In genomic region chr18:9526458-9526857, GRCh38 we compare ENCODE assay signal across 13 cellular contexts. TPM values are rescaled to one million over a fixed set of nuclear protein-coding genes. Genes with fewer than 3 reads are reported as not detected.
DNase-seq lines count a peak whose midpoint lies in the region; ATAC-seq and TF ChIP-seq lines count a peak whose summit lies in the region.
"Had no signal": no experiment of that assay in that cellular context is flagged by ENCODE, and none has a peak within 500 bp of the region (broad histone marks: within the 10 kb centered on the region; RNA-seq: fewer than 3 reads in every experiment).

No MANE protein-coding gene starts in this region.

- TF ChIP-seq CTCF in mammary epithelial cell (conservative IDR thresholded peaks at IDR 0.05 in 1 of 2, IDR thresholded peaks at IDR 0.05 in 1 of 2; ENCODE audit: extremely low read depth in 1 of 2, insufficient read depth in 1 of 2, low read depth in 1 of 2, low read length in 2 of 2) (no peak), breast epithelium (IDR thresholded peaks at IDR 0.05) (no peak), osteoblast (IDR thresholded peaks at IDR 0.05; ENCODE audit: extremely low read depth, low read depth, low read length) (no peak)

- H3K4me1 ChIP-seq in mammary epithelial cell (ENCODE audit: insufficient read depth, low read length) (peaks cover 7% of the 10 kb centered on the region), breast epithelium (no peaks in the 10 kb centered on the region), osteoblast (ENCODE audit: insufficient read depth, low read length) (no peaks in the 10 kb centered on the region)

- no peak overlapping the region for H2AFZ ChIP-seq in mammary epithelial cell (ENCODE audit: low read depth, low read length)
- no peak overlapping the region for H2AFZ ChIP-seq in osteoblast (ENCODE audit: low read length)

- CTCF ChIA-PET in mammary epithelial cell (lab: Charles Lee; ENCODE audit: low non-redundant PET), result no interaction called here

- TF ChIP-seq POLR2A in breast epithelium (IDR thresholded peaks at IDR 0.05), result no peak

- peaks cover 2% of the 10 kb centered on the region for H3K79me2 ChIP-seq in mammary epithelial cell (ENCODE audit: insufficient read depth, low read length)
- H3K79me2 ChIP-seq in osteoblast (ENCODE audit: insufficient read depth, low read length), result no peaks in the 10 kb centered on the region

- H4K20me1 ChIP-seq in mammary epithelial cell (ENCODE audit: insufficient read depth, low read length) (no peaks in the 10 kb centered on the region), osteoblast (ENCODE audit: insufficient read depth, low read length) (no peaks in the 10 kb centered on the region)

- no peaks in the 10 kb centered on the region for H3K27me3 ChIP-seq in mammary epithelial cell (ENCODE audit: insufficient read depth, low read length)
- H3K27me3 ChIP-seq in breast epithelium, result no peaks in the 10 kb centered on the region
- no peaks in the 10 kb centered on the region for H3K27me3 ChIP-seq in osteoblast (ENCODE audit: insufficient read depth, low read length)

- intact Hi-C loops in mammary epithelial cell (cut with micrococcal nuclease) (no loop called here), breast epithelium (cut with DNase I; ENCODE audit: low total_unique reads) (no loop called here), Right ventricle myocardium superior (cut with DNase I) (no loop called here)

- in situ Hi-C loops in mammary epithelial cell (cut with MboI; ENCODE audit: low sequenced_read_pairs in 2 of 2), result loop anchor here in 1 of 2 donors (25.0 kb wide), 1 partner anchor 439 kb away; no protein-coding TSS in a partner anchor

- peak overlapping the region; percentile 24 for H3K27ac ChIP-seq in mammary epithelial cell (ENCODE audit: insufficient read depth, low read depth, low read length)
- H3K27ac ChIP-seq in breast epithelium, result no peak overlapping the region
- peak overlapping the region; percentile 44 for H3K27ac ChIP-seq in epithelial cell of prostate
- no peak overlapping the region for H3K27ac ChIP-seq in osteoblast (ENCODE audit: low read depth, low read length)
- H3K27ac ChIP-seq: HL-60 had no signal

- no peak overlapping the region for H3K4me3 ChIP-seq in mammary epithelial cell (replicated peaks in 1 of 3; ENCODE audit: insufficient read depth in 1 of 3, low read depth in 2 of 3, low read length in 3 of 3)
- H3K4me3 ChIP-seq in breast epithelium, result no peak overlapping the region
- no peak overlapping the region for H3K4me3 ChIP-seq in osteoblast (ENCODE audit: insufficient read depth, low read length)

- H3K9ac ChIP-seq in mammary epithelial cell (ENCODE audit: insufficient read depth, low read length), result no peak overlapping the region

- no TSS peak for BruUV-seq in mammary epithelial cell (replicated peaks; lab: Mats Ljungman, UMichigan)

- peak; percentile 57 for DNase-seq in mammary epithelial cell
- DNase-seq in breast epithelium (ENCODE audit: low spot score in 2 of 2), result no peak
- no peak for DNase-seq in epithelial cell of prostate (ENCODE audit: low read depth, low spot score)
- DNase-seq in osteoblast (ENCODE audit: insufficient read length, low spot score, missing footprints), result peak; percentile 62
- no peak for DNase-seq in ecto neural progenitor cell (ENCODE audit: low spot score)
- DNase-seq in NCI-H2171 treated with DMSO at 0.1 percent for 48 hours (lab: John Stamatoyannopoulos, UW), result no peak
- DNase-seq in Right ventricle myocardium superior, result no peak
- DNase-seq: 8988T; C1 segment of cervical spinal cord; Calu3; CD4-positive, alpha-beta T cell; DMS 273 treated with DMSO at 0.1 percent for 48 hours had no signal

- H3K36me3 ChIP-seq in mammary epithelial cell (ENCODE audit: insufficient read depth, low read length), result peaks cover 12% of the 10 kb centered on the region
- peaks cover 7% of the 10 kb centered on the region for H3K36me3 ChIP-seq in breast epithelium
- H3K36me3 ChIP-seq in osteoblast (ENCODE audit: insufficient read depth, low read length), result peaks cover 31% of the 10 kb centered on the region

- H3K9me3 ChIP-seq in mammary epithelial cell (replicated peaks; ENCODE audit: insufficient read depth, low read length) (peaks cover 2% of the 10 kb centered on the region), breast epithelium (no peaks in the 10 kb centered on the region), osteoblast (ENCODE audit: low read depth, low read length) (no peaks in the 10 kb centered on the region)

- ATAC-seq in Right ventricle myocardium superior (ENCODE audit: poor library complexity), result no peak

- H3K4me2 ChIP-seq in mammary epithelial cell (ENCODE audit: insufficient read depth, low read depth, low read length), result no peak overlapping the region
- H3K4me2 ChIP-seq in osteoblast (ENCODE audit: insufficient read depth, low read length), result no peak overlapping the region

- dilution Hi-C loops in mammary epithelial cell (cut with HindIII; ENCODE audit: low sequenced_read_pairs), result no loop called here

RNA-seq across cellular contexts. Expression of gene RALBP1, which starts 51.1 kb away (rescaled TPM):
- total RNA-seq in mammary epithelial cell, result 10 to 100 TPM; 59.1 to 72.2 TPM
- 51.2 TPM for polyA plus RNA-seq in mammary epithelial cell
- polyA minus RNA-seq in mammary epithelial cell, result 41.0 TPM
- total RNA-seq in breast epithelium, result 10 to 100 TPM; 67.2 to 91.2 (median 82.2) TPM
- 78.7 and 90.8 TPM in 2 replicates for total RNA-seq in osteoblast
- 45.2 TPM for total RNA-seq in Right ventricle myocardium superior

Comparison
In these comparisons a context has a peak if more than half of its experiments do, and no peak if none do; other contexts are left out.
1. DNase-seq: peak in mammary epithelial cell (single experiment) and osteoblast (single experiment); none in breast epithelium (0 of 2), epithelial cell of prostate (single experiment), ecto neural progenitor cell (single experiment), NCI-H2171 treated with DMSO at 0.1 percent for 48 hours (single experiment) and Right ventricle myocardium superior (single experiment).
2. H3K27ac ChIP-seq: peak in mammary epithelial cell (single experiment) and epithelial cell of prostate (single experiment); none in breast epithelium (0 of 2) and osteoblast (single experiment).